In the genomic region with DNA sequence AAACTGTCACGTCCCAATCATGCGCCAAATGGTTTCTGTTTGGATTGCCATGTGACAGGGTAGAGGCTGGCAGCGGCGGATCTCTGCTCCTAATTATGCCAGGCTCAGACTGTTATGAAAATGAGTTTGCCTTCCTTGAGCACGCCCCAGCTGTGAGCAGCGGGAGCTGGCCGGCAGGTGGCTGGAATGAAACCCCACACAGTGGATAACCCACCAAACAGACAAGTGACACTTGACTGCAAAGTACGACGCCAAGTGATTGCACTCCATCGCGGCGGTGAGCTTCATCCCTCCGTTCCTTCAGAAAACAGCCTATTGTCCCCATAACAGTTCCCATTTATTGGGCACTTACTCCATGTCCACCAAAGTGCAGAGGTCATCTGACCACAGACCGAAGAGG, we compare ENCODE assay signal across 15 cellular contexts.
"Had no signal": no experiment of that assay in that cellular context is flagged by ENCODE, and none has a peak within 500 bp of the region (broad histone marks: within the 10 kb centered on the region; RNA-seq: fewer than 3 reads in every experiment).

No MANE protein-coding gene starts in this region.

- ATAC-seq: body of pancreas; esophagus mucosa; left lung; stimulated activated naive CD8-positive, alpha-beta T cell treated with anti-CD3 and anti-CD28 coated beads, Interleukin-15, amount 100 ng/mL, for 72 hours had no signal

- H3K36me3 ChIP-seq: left lung, neural progenitor cell, ovary, sigmoid colon, spleen had no signal

- H3K4me3 ChIP-seq: body of pancreas, left lung, neural progenitor cell, ovary, sigmoid colon, spleen had no signal

- H3K27me3 ChIP-seq: neural progenitor cell, ovary had no signal

- H3K9me3 ChIP-seq: body of pancreas, left lung, ovary, sigmoid colon, spleen had no signal

- H3K4me1 ChIP-seq: body of pancreas, left lung, sigmoid colon had no signal

- DNase-seq: activated CD4-positive, alpha-beta T cell treated with anti-CD3 and anti-CD28 coated beads, Interleukin-2, amount 50 U/mL, for 1 hour; activated CD4-positive, CD25-positive, alpha-beta regulatory T cell; activated CD8-positive, alpha-beta memory T cell treated with anti-CD3 and anti-CD28 coated beads for 24 hours; activated naive CD8-positive, alpha-beta T cell treated with anti-CD3 and anti-CD28 coated beads for 36 hours; amygdala; body of pancreas; hippocampal formation; left lung; naive B cell; ovary; sigmoid colon; spleen; stimulated activated naive CD8-positive, alpha-beta T cell treated with anti-CD3 and anti-CD28 coated beads, Interleukin-15, amount 100 ng/mL, for 72 hours had no signal

- H3K27ac ChIP-seq: body of pancreas, left lung, neural progenitor cell, ovary, sigmoid colon, spleen had no signal
